Comparison of ENCODE assay signal across 28 cellular contexts in the genomic region with DNA sequence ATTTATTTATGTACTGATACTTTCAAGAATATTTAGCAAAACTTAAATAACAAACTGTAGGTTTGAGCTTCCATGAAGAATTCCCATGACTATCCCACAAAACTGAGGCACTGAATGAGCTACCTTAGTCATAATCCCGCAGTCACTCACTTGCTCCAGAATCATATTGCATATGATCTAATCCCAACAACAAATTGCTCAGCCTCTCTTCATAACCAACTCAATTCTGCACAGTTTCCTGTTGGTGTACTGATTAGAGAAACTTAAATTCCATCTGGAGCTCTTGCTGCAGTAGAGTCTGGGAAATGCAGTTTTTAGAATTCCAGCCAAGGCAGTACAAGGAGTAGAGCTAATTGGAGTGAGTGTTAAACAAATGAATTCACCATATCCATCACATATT. TPM values are rescaled to one million over a fixed set of nuclear protein-coding genes. Genes with fewer than 3 reads are reported as not detected.
DNase-seq lines count a peak whose midpoint lies in the region; ATAC-seq, FAIRE-seq and TF ChIP-seq lines count a peak whose summit lies in the region.
"Had no signal": no experiment of that assay in that cellular context is flagged by ENCODE, and none has a peak within 500 bp of the region (broad histone marks: within the 10 kb centered on the region; RNA-seq: fewer than 3 reads in every experiment).

No MANE protein-coding gene starts in this region.

- H2BK12ac ChIP-seq in trophoblast cell (ENCODE audit: low read length) = no peak overlapping the region

- no peak overlapping the region for H3K4me2 ChIP-seq in trophoblast cell (ENCODE audit: low read length)
- H3K4me2 ChIP-seq: BLaER1 treated with 17β-estradiol and CSF1 and Interleukin-3, amounts not matched to agents 10 nM and 100 nM; PC-9 had no signal

- H3K4me1 ChIP-seq in trophoblast cell (ENCODE audit: control insufficient read depth in 1 of 2, insufficient read depth in 2 of 2, low read length in 2 of 2) = no peaks in the 10 kb centered on the region
- H3K4me1 ChIP-seq: BLaER1 treated with 17β-estradiol and CSF1 and Interleukin-3, amounts not matched to agents 10 nM and 100 nM; SJSA1 had no signal

- H3K9ac ChIP-seq in trophoblast cell (ENCODE audit: low read length) = no peak overlapping the region
- H3K9ac ChIP-seq: BLaER1 treated with 17β-estradiol and CSF1 and Interleukin-3, amounts not matched to agents 10 nM and 100 nM; GM23248 had no signal

- no peaks in the 10 kb centered on the region for H3K79me2 ChIP-seq in trophoblast cell (ENCODE audit: control insufficient read depth, insufficient read depth, low read length, poor library complexity)

- H2AFZ ChIP-seq in trophoblast cell (ENCODE audit: insufficient read depth, low read length, poor library complexity) = no peak overlapping the region
- H2AFZ ChIP-seq: GM23248, PC-9 had no signal

- no peak overlapping the region for H3K4ac ChIP-seq in trophoblast cell (ENCODE audit: low read depth, low read length)

- peak; percentile 4 for DNase-seq in Ammon's horn (ENCODE audit: low spot score)
- DNase-seq in H54 (ENCODE audit: insufficient read length, low spot score) = no peak
- DNase-seq in choroid plexus epithelial cell (ENCODE audit: low read depth) = peak; percentile 4
- DNase-seq in iris pigment epithelial cell (ENCODE audit: low read depth) = peak; percentile 38
- DNase-seq in stimulated activated CD8-positive, alpha-beta memory T cell treated with anti-CD3 and anti-CD28 coated beads, Interleukin-4, amount 100 ng/mL, for 48 hours = no peak
- DNase-seq in trophoblast cell = no peak
- DNase-seq: CD4-positive, alpha-beta T cell; GM23248; H9; HFFc6; IMR-90; KG1; MG63; NCI-H1105 treated with DMSO at 0.1 percent for 48 hours; NCI-H146; NCI-H1930; NCI-H2107; NCI-H446 treated with DMSO at 0.1 percent for 48 hours; NCI-H526; NCI-H82; PC-9; Right ventricle myocardium superior; RPMI8226 had no signal

- no peak overlapping the region for H3K23ac ChIP-seq in trophoblast cell (ENCODE audit: low read length)

- no peak overlapping the region for H3K27ac ChIP-seq in trophoblast cell (ENCODE audit: low read depth, low read length)
- H3K27ac ChIP-seq: BLaER1 treated with 17β-estradiol and CSF1 and Interleukin-3, amounts not matched to agents 10 nM and 100 nM; GM23248; PC-9; SJSA1 had no signal

- no peak overlapping the region for H3K14ac ChIP-seq in trophoblast cell (ENCODE audit: low read length)

- no peaks in the 10 kb centered on the region for H3K27me3 ChIP-seq in trophoblast cell (ENCODE audit: insufficient read depth, low read length)
- H3K27me3 ChIP-seq: BLaER1 treated with 17β-estradiol and CSF1 and Interleukin-3, amounts not matched to agents 10 nM and 100 nM; MG63; SJSA1 had no signal

- ATAC-seq in GM19463 (IDR thresholded peaks at IDR 0.05; ENCODE audit: unreplicated experiment) = no peak

- no peak overlapping the region for H2AK5ac ChIP-seq in trophoblast cell (ENCODE audit: low read length)

- peaks cover 0 to 2% of the 10 kb centered on the region in 2 experiments for H3K36me3 ChIP-seq in trophoblast cell (ENCODE audit: control insufficient read depth in 1 of 2, insufficient read depth in 2 of 2, low read length in 2 of 2)
- H3K36me3 ChIP-seq: BLaER1 treated with 17β-estradiol and CSF1 and Interleukin-3, amounts not matched to agents 10 nM and 100 nM; MG63; SJSA1 had no signal

- TF ChIP-seq POLR2A in H54 (IDR thresholded peaks at IDR 0.05; ENCODE audit: low read depth, low read length) = no peak

- no peak overlapping the region for H4K8ac ChIP-seq in trophoblast cell (ENCODE audit: low read depth, low read length)

- WGBS in trophoblast cell (ENCODE audit: extremely low coverage, insufficient coverage, insufficient read length) = no CpG with 5 or more reads among the region's 1 CpG

- no peaks in the 10 kb centered on the region for H3K79me1 ChIP-seq in trophoblast cell (ENCODE audit: low read length)

- TF ChIP-seq CTCF in choroid plexus epithelial cell (conservative IDR thresholded peaks at IDR 0.05; ENCODE audit: low read depth, low read length) = no peak

- no peak overlapping the region for H3K4me3 ChIP-seq in choroid plexus epithelial cell (ENCODE audit: low read depth, low read length)
- no peak overlapping the region for H3K4me3 ChIP-seq in trophoblast cell (ENCODE audit: low read depth, low read length)
- H3K4me3 ChIP-seq: BLaER1 treated with 17β-estradiol and CSF1 and Interleukin-3, amounts not matched to agents 10 nM and 100 nM; GM23248; MG63; PC-9; SJSA1 had no signal

- H4K12ac ChIP-seq in trophoblast cell (ENCODE audit: low read depth, low read length) = no peak overlapping the region

- H4K91ac ChIP-seq in trophoblast cell (ENCODE audit: low read depth, low read length) = no peak overlapping the region

- H2BK5ac ChIP-seq in trophoblast cell (ENCODE audit: low read depth, low read length, poor library complexity) = no peak overlapping the region

- no peak overlapping the region for H2BK120ac ChIP-seq in trophoblast cell (ENCODE audit: insufficient read depth, low read length, poor library complexity)

- peak; percentile 78 for FAIRE-seq in H54 (lab: Jason Lieb, UNC)
- FAIRE-seq: D721Med, GM19239 had no signal

- no peak overlapping the region for H3K18ac ChIP-seq in trophoblast cell (ENCODE audit: low read length)

- H3K9me3 ChIP-seq in trophoblast cell (ENCODE audit: insufficient read depth, low read depth, low read length) = peaks cover 3% of the 10 kb centered on the region
- H3K9me3 ChIP-seq: SJSA1 had no signal

RNA-seq across cellular contexts. Expression of gene CDH18, which starts 35.7 kb away (rescaled TPM):
- 0.03 TPM in 1 of 2 replicates, not detected in the other for polyA plus RNA-seq in trophoblast cell (2013)
- polyA plus RNA-seq: GM23248 had no signal

Comparison
In these comparisons a context has a peak if more than half of its experiments do, and no peak if none do; other contexts are left out.
1. DNase-seq: peak in Ammon's horn (single experiment), choroid plexus epithelial cell (single experiment) and iris pigment epithelial cell (single experiment); none in H54 (single experiment), stimulated activated CD8-positive, alpha-beta memory T cell treated with anti-CD3 and anti-CD28 coated beads, Interleukin-4, amount 100 ng/mL, for 48 hours (single experiment) and trophoblast cell (0 of 2).